In the genomic region with DNA sequence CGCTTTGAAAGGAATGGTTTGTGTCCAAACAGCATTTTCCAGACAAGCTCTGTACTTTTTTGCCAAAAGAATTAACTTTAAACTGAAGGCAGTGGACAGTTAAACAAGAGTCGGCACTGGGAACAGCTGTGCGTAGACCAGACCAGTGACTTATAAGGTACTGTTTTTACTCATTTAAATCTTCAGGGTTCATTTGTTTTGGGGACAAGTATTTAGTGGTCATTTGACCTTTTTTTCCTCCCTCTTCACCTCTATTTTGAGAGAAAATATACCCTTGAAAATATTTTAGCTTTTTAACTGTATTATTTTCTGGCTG, we compare ENCODE assay signal across 8 cellular contexts.
DNase-seq lines count a peak whose midpoint lies in the region; ATAC-seq, FAIRE-seq and TF ChIP-seq lines count a peak whose summit lies in the region.

No MANE protein-coding gene starts in this region.

- ATAC-seq in GM18907 (IDR thresholded peaks at IDR 0.05; ENCODE audit: unreplicated experiment) (peak; percentile 82), HG03060 (IDR thresholded peaks at IDR 0.05; ENCODE audit: low read depth, unreplicated experiment) (peak; percentile 58)

- H3K27me3 ChIP-seq in mammary epithelial cell (ENCODE audit: insufficient read depth, low read length) (no peaks in the 10 kb centered on the region), ovary (no peaks in the 10 kb centered on the region)

- CTCF ChIA-PET in mammary epithelial cell (lab: Charles Lee; ENCODE audit: low non-redundant PET), result interaction anchor here (0.7 kb wide), 2 partner anchors 281 to 694 kb away, joined by 4 read pairs; no protein-coding TSS in a partner anchor

- no peak for TF ChIP-seq CTCF in mammary epithelial cell (conservative IDR thresholded peaks at IDR 0.05 in 1 of 2, IDR thresholded peaks at IDR 0.05 in 1 of 2; ENCODE audit: extremely low read depth in 1 of 2, insufficient read depth in 1 of 2, low read depth in 1 of 2, low read length in 2 of 2)
- no peak for TF ChIP-seq CTCF in ovary (IDR thresholded peaks at IDR 0.05)

- H3K27ac ChIP-seq in mammary epithelial cell (ENCODE audit: insufficient read depth, low read depth, low read length) (peak overlapping the region; percentile 29), ovary (no peak overlapping the region)

- intact Hi-C loops in mammary epithelial cell (cut with micrococcal nuclease) (no loop called here), ovary (cut with DNase I) (no loop called here)

- in situ Hi-C loops in mammary epithelial cell (cut with MboI; ENCODE audit: low sequenced_read_pairs in 2 of 2), result no loop called here

- H3K4me2 ChIP-seq in mammary epithelial cell (ENCODE audit: insufficient read depth, low read depth, low read length), result peak overlapping the region; percentile 75

- no peak for FAIRE-seq in frontal cortex (lab: Jason Lieb, UNC)

- no peak for DNase-seq in mammary epithelial cell
- no peak for DNase-seq in ovary
- no peak for DNase-seq in NCI-H510A treated with DMSO at 0.1 percent for 48 hours (lab: John Stamatoyannopoulos, UW)
- DNase-seq in NCI-H2107 (lab: John Stamatoyannopoulos, UW), result no peak
- no peak for DNase-seq in SHP77 (lab: John Stamatoyannopoulos, UW)
- no peak for DNase-seq in frontal cortex (ENCODE audit: low spot score in 2 of 2)

- BruUV-seq in mammary epithelial cell (replicated peaks; lab: Mats Ljungman, UMichigan), result TSS peak; percentile 75

- TF ChIP-seq POLR2A in ovary (IDR thresholded peaks at IDR 0.05), result no peak

- dilution Hi-C loops in mammary epithelial cell (cut with HindIII; ENCODE audit: low sequenced_read_pairs), result no loop called here

- WGBS in mammary epithelial cell (ENCODE audit: low coverage, missing lambda C conversion rate), result 15% methylated on average over 3 of the region's 3 CpGs
- WGBS in ovary, 3 donors, result 1 to 7% (median 2%) methylated on average over 3 of the region's 3 CpGs

- H3K4me1 ChIP-seq in mammary epithelial cell (ENCODE audit: insufficient read depth, low read length) (peaks cover 21% of the 10 kb centered on the region), ovary (ENCODE audit: insufficient read depth) (peaks cover 5% of the 10 kb centered on the region)

- H4K20me1 ChIP-seq in mammary epithelial cell (ENCODE audit: insufficient read depth, low read length), result no peaks in the 10 kb centered on the region

- H3K4me3 ChIP-seq in mammary epithelial cell (replicated peaks in 1 of 3; ENCODE audit: insufficient read depth in 1 of 3, low read depth in 2 of 3, low read length in 3 of 3) (peak overlapping the region; percentile 23 to 57 (median 54)), ovary (peak overlapping the region; percentile 25)

- TF ChIP-seq EP300 in ovary (IDR thresholded peaks at IDR 0.05), result no peak

- H3K36me3 ChIP-seq in mammary epithelial cell (ENCODE audit: insufficient read depth, low read length) (no peaks in the 10 kb centered on the region), ovary (no peaks in the 10 kb centered on the region)

- H3K79me2 ChIP-seq in mammary epithelial cell (ENCODE audit: insufficient read depth, low read length), result no peaks in the 10 kb centered on the region

- H3K9me3 ChIP-seq in mammary epithelial cell (replicated peaks; ENCODE audit: insufficient read depth, low read length) (no peaks in the 10 kb centered on the region), ovary (no peaks in the 10 kb centered on the region)

- peak overlapping the region; percentile 82 for H2AFZ ChIP-seq in mammary epithelial cell (ENCODE audit: low read depth, low read length)

- no peak overlapping the region for H3K9ac ChIP-seq in mammary epithelial cell (ENCODE audit: insufficient read depth, low read length)
